ENCODE assay signal across 9 cellular contexts in the genomic region with DNA sequence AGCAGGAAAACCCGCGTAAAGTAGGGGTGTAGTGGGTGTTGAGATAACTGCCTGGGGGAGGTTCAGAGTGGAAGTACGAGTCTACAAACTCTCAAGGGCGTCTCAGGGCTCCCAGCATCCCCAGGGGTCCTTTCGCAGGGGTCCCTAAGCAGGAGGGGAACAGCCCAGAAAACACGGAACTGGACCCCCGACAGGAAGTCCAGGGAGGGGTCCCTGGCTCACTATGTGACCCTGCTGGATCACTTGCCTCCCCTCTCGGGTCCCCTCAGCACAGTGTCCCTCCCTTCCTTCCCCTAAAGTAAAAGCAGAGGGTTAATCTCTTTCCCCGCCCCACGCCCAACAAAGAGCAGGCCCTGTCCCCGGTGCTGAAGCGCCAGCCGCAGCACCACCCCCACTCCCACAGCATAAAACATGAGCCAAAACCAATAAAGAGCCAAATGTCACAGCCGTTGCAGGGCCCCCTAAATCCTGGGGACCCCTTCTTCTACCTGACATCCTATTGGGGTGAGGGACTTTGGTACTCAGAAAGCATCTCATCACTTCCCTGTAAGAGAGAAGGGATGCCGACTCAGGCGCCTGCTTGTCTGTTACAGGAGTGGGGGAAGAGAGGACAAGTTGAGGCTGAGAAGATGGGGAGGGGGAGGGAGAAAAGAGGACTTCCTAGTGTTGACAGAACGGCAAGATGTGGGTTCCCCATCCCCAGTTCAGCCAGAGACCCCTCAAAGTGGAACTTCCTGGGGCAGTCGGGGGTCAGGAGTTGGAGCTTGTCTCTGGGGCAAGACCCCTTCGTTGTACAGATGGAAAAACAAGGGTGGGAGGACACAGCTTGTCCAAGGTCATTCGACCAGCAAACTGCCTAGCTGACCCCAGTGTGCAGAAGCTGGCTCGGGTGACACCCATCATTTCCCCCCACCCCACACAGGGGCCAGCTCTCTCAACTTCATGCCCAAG. TPM values are rescaled to one million over a fixed set of nuclear protein-coding genes. Genes with fewer than 3 reads are reported as not detected.
DNase-seq lines count a peak whose midpoint lies in the region; ATAC-seq and TF ChIP-seq lines count a peak whose summit lies in the region.
"Had no signal": no experiment of that assay in that cellular context is flagged by ENCODE, and none has a peak within 500 bp of the region (broad histone marks: within the 10 kb centered on the region; RNA-seq: fewer than 3 reads in every experiment).

No MANE protein-coding gene starts in this region.

- peaks cover 0 to 11% (median 3%) of the 10 kb centered on the region in 5 experiments for H3K9me3 Mint-ChIP-seq in brain

- H3K36me3 ChIP-seq in ES-I3 (ENCODE audit: insufficient read depth, low read length) (no peaks in the 10 kb centered on the region), neural cell (ENCODE audit: insufficient read depth, low read length) (no peaks in the 10 kb centered on the region)
- H3K36me3 ChIP-seq: heart left ventricle had no signal

- TF ChIP-seq EP300 in neural cell (conservative IDR thresholded peaks at IDR 0.05; ENCODE audit: poor library complexity, severe bottlenecking) = no peak

- ATAC-seq in HG03442 (IDR thresholded peaks at IDR 0.05; ENCODE audit: unreplicated experiment) = no peak
- no peak for ATAC-seq in GM18873 (IDR thresholded peaks at IDR 0.05; ENCODE audit: low FRiP score, unreplicated experiment)

- DNase-seq in NCI-H2227 (lab: John Stamatoyannopoulos, UW; ENCODE audit: unreplicated experiment) (peak; percentile 33), RKO (ENCODE audit: low spot score) (no peak), HT-29 (ENCODE audit: low spot score) (no peak)
- DNase-seq: heart left ventricle had no signal

- H3K27ac Mint-ChIP-seq in brain = peak overlapping the region in 4 of 5 experiments; percentile 9 to 96 (median 76)

- TF ChIP-seq CTCF in brain (conservative IDR thresholded peaks at IDR 0.05) (no peak), neural cell (IDR thresholded peaks at IDR 0.05; ENCODE audit: poor library complexity, severe bottlenecking) (no peak)

- no peak overlapping the region for H2AFZ ChIP-seq in neural cell (ENCODE audit: low read depth, low read length)

- peaks cover 56% of the 10 kb centered on the region for H3K4me1 Mint-ChIP-seq in brain

- no peak for TF ChIP-seq RAD21 in neural cell (conservative IDR thresholded peaks at IDR 0.05)

- no peaks in the 10 kb centered on the region for H3K9me2 ChIP-seq in neural cell (ENCODE audit: insufficient read depth, low read length)

- peaks cover 50% of the 10 kb centered on the region for H3K27me3 Mint-ChIP-seq in brain

- no peaks in the 10 kb centered on the region; the same call in 1 of the 2 replicates for H3K9me3 ChIP-seq in ES-I3 (ENCODE audit: control insufficient read depth, insufficient read depth, low read length)
- no peaks in the 10 kb centered on the region for H3K9me3 ChIP-seq in neural cell (ENCODE audit: low read length)
- H3K9me3 ChIP-seq: heart left ventricle had no signal

- H3K36me3 Mint-ChIP-seq in brain = no peaks in the 10 kb centered on the region

- peaks cover 51% of the 10 kb centered on the region for H3K27me3 ChIP-seq in neural cell (ENCODE audit: insufficient read depth, low read depth, low read length)

- H3K4me3 ChIP-seq in neural cell (ENCODE audit: low read length) = peak overlapping the region; percentile 70

- no peak overlapping the region for H3K4me2 ChIP-seq in neural cell (ENCODE audit: low read length)

- H3K27ac ChIP-seq in neural cell (ENCODE audit: low read length) = no peak overlapping the region
- H3K27ac ChIP-seq: heart left ventricle had no signal

- H3K9ac ChIP-seq in ES-I3 (ENCODE audit: low read depth, low read length) = peak overlapping the region; percentile 14; the same call in 1 of the 2 replicates
- H3K9ac ChIP-seq in neural cell (ENCODE audit: low read length) = peak overlapping the region; percentile 23

- no peaks in the 10 kb centered on the region for H4K20me1 ChIP-seq in neural cell (ENCODE audit: insufficient read depth)

- H3K79me2 ChIP-seq in neural cell (replicated peaks; ENCODE audit: insufficient read depth, low read length) = no peaks in the 10 kb centered on the region

- H3F3A ChIP-seq in neural cell (ENCODE audit: insufficient read depth, low read length, poor library complexity, severe bottlenecking) = no peaks in the 10 kb centered on the region

- H3K4me3 Mint-ChIP-seq in brain = peak overlapping the region; percentile 61 to 92 (median 85)

- H3K4me1 ChIP-seq in ES-I3 (ENCODE audit: insufficient read depth, low read length) = peaks cover 4% of the 10 kb centered on the region

TF ChIP-seq in neural cell, 6 proteins besides CTCF, POLR2A, EP300 and RAD21:
- TF ChIP-seq MXI1 (conservative IDR thresholded peaks at IDR 0.05; ENCODE audit: poor library complexity, severe bottlenecking) (no peak), TAF1 (IDR thresholded peaks at IDR 0.05; ENCODE audit: low read depth) (no peak), SMC3 (conservative IDR thresholded peaks at IDR 0.05; ENCODE audit: poor library complexity) (no peak), EZH2 (IDR thresholded peaks at IDR 0.05; ENCODE audit: borderline replicate concordance, insufficient read depth, low read length, poor library complexity, severe bottlenecking) (no peak)
- TF ChIP-seq, protein P1, sequence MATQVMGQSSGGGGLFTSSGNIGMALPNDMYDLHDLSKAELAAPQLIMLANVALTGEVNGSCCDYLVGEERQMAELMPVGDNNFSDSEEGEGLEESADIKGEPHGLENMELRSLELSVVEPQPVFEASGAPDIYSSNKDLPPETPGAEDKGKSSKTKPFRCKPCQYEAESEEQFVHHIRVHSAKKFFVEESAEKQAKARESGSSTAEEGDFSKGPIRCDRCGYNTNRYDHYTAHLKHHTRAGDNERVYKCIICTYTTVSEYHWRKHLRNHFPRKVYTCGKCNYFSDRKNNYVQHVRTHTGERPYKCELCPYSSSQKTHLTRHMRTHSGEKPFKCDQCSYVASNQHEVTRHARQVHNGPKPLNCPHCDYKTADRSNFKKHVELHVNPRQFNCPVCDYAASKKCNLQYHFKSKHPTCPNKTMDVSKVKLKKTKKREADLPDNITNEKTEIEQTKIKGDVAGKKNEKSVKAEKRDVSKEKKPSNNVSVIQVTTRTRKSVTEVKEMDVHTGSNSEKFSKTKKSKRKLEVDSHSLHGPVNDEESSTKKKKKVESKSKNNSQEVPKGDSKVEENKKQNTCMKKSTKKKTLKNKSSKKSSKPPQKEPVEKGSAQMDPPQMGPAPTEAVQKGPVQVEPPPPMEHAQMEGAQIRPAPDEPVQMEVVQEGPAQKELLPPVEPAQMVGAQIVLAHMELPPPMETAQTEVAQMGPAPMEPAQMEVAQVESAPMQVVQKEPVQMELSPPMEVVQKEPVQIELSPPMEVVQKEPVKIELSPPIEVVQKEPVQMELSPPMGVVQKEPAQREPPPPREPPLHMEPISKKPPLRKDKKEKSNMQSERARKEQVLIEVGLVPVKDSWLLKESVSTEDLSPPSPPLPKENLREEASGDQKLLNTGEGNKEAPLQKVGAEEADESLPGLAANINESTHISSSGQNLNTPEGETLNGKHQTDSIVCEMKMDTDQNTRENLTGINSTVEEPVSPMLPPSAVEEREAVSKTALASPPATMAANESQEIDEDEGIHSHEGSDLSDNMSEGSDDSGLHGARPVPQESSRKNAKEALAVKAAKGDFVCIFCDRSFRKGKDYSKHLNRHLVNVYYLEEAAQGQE (IDR thresholded peaks at IDR 0.05; ENCODE audit: borderline replicate concordance) = no peak
TF ChIP-seq in neural cell: peak in this region for 0.

RNA-seq across cellular contexts. Expression of a gene that starts 1.4 kb away (rescaled TPM):
- polyA plus RNA-seq in brain (ENCODE audit: insufficient read depth, low read depth, low replicate concordance) (40.9 TPM), neural cell (0.05 and 0.42 TPM in 2 replicates)
- polyA minus RNA-seq in neural cell = 0.23 and 0.24 TPM in 2 replicates
- total RNA-seq in HT-29 (2014; rRNA removed; shearing (Covaris generic)) = not detected in 2 replicates

RNA-seq across cellular contexts. Expression of a gene that starts 40.2 kb away (rescaled TPM):
- not detected for polyA plus RNA-seq in brain (ENCODE audit: insufficient read depth, low read depth, low replicate concordance)
- not detected in 2 replicates for polyA plus RNA-seq in neural cell
- not detected in 2 replicates for polyA minus RNA-seq in neural cell
- not detected in 2 replicates for total RNA-seq in HT-29 (2014; rRNA removed; shearing (Covaris generic))
- total RNA-seq: heart left ventricle had no signal
- polyA plus RNA-seq: heart left ventricle had no signal

Comparison
In these comparisons a context has a peak if more than half of its experiments do, and no peak if none do; other contexts are left out.
1. RNA of a gene that starts 1.4 kb away (polyA plus RNA-seq): 40.9 TPM in brain (single experiment); 0.05 to 0.42 TPM in neural cell; every median in the first group is over 10 times any median in the second.